Comparison of ENCODE assay signal across 8 cellular contexts in the genomic region with DNA sequence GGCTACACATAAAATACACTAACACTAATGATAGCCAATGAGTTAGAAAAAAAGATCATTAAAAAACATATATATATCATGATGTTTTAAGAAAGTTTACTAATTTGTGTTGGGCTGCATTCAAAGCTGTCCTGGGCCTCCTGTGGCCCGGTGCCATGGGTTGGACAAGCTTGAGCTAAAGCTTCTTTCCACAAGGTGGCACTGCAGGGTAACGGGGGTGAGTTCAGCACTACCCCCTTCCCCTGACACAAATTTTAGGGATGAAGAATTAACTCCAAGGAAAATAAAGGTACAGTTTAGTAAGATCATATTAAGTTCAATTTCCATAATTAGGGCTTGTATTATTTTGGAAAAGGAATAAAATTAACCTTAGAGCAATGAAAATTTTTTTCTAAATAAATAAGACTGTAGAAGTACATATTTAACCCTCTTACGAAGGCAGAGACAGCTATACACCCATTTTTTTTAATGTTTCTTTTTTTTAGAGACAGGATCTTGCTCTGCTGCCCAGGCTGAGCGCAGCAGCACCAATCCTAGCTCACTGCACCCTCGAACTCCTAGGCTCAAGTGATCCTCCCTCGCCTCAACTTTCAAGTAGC.
DNase-seq lines count a peak whose midpoint lies in the region; ATAC-seq lines count a peak whose summit lies in the region.

No MANE protein-coding gene starts in this region.

- H3K27me3 Mint-ChIP-seq in central memory CD8-positive, alpha-beta T cell, result no peaks in the 10 kb centered on the region

- peak; percentile 73 for ATAC-seq in central memory CD8-positive, alpha-beta T cell (replicated peaks; ENCODE audit: extremely low read depth, poor library complexity, severe bottlenecking)
- ATAC-seq in HG03175 (IDR thresholded peaks at IDR 0.05; ENCODE audit: unreplicated experiment), result no peak

- DNase-seq in NK-92 treated with Interleukin-12 subunit alpha and Interleukin-12 subunit beta, amount 100 ng/mL, for 24 hours (lab: John Stamatoyannopoulos, UW), result peak; percentile 44
- DNase-seq in NK-92 (lab: John Stamatoyannopoulos, UW; ENCODE audit: unreplicated experiment) (no peak), NCI-H2196 (lab: John Stamatoyannopoulos, UW; ENCODE audit: unreplicated experiment) (peak; percentile 54), kidney tubule cell (ENCODE audit: low spot score) (peak; percentile 72)
- peak; percentile 61 for DNase-seq in activated CD4-positive, CD25-positive, alpha-beta regulatory T cell treated with anti-CD3 and anti-CD28 coated beads, Interleukin-2, amount 50 U/mL, for 72 hours
- peak; percentile 44 to 49 for DNase-seq in central memory CD8-positive, alpha-beta T cell (ENCODE audit: low spot score in 2 of 2)
- peak; percentile 75 for DNase-seq in stimulated activated CD4-positive, alpha-beta T cell treated with anti-CD3 and anti-CD28 coated beads, Interleukin-4, amount 100 ng/mL, for 24 hours

- peaks cover 9% of the 10 kb centered on the region for H3K4me1 Mint-ChIP-seq in central memory CD8-positive, alpha-beta T cell

- peaks cover 4% of the 10 kb centered on the region for H3K36me3 Mint-ChIP-seq in central memory CD8-positive, alpha-beta T cell (ENCODE audit: insufficient read depth)

- no peaks in the 10 kb centered on the region for H3K9me3 Mint-ChIP-seq in central memory CD8-positive, alpha-beta T cell

- no peak overlapping the region for H3K4me3 Mint-ChIP-seq in central memory CD8-positive, alpha-beta T cell

- no peak overlapping the region for H3K27ac Mint-ChIP-seq in central memory CD8-positive, alpha-beta T cell (ENCODE audit: low read depth)
